In genomic region chr10:82908751-82909150, GRCh38 we compare ENCODE assay signal across 15 cellular contexts.
"Had no signal": no experiment of that assay in that cellular context is flagged by ENCODE, and none has a peak within 500 bp of the region (broad histone marks: within the 10 kb centered on the region; RNA-seq: fewer than 3 reads in every experiment).

No MANE protein-coding gene starts in this region.

- H3K4me1 ChIP-seq: esophagus muscularis mucosa, gastrocnemius medialis, heart right ventricle had no signal

- H3K27ac ChIP-seq: epithelial cell of prostate, esophagus muscularis mucosa, gastrocnemius medialis, heart right ventricle, ovary had no signal

- DNase-seq: effector memory CD8-positive, alpha-beta T cell; gastrocnemius medialis; heart right ventricle; islet precursor cell; mammary epithelial cell; mucosa of descending colon; naive thymus-derived CD8-positive, alpha-beta T cell; ovary; small intestine; stimulated activated CD4-positive, alpha-beta T cell treated with anti-CD3 and anti-CD28 coated beads, Interleukin-12 subunit alpha, Interleukin-12 subunit beta, amount 100 ng/mL, for 4 hours; stimulated activated naive CD4-positive, alpha-beta T cell treated with Interleukin-2 at 50 U/mL for 16 hours had no signal

- ATAC-seq: effector memory CD8-positive, alpha-beta T cell; gastrocnemius medialis; heart right ventricle; left lobe of liver; mucosa of descending colon; naive thymus-derived CD8-positive, alpha-beta T cell; right cardiac atrium had no signal

- H3K9me3 ChIP-seq: gastrocnemius medialis, mucosa of descending colon, ovary had no signal

- H3K27me3 ChIP-seq: gastrocnemius medialis, heart right ventricle, ovary had no signal

- H3K4me3 ChIP-seq: esophagus muscularis mucosa, gastrocnemius medialis, heart right ventricle, mucosa of descending colon, ovary had no signal

- H3K36me3 ChIP-seq: esophagus muscularis mucosa, gastrocnemius medialis, heart right ventricle, ovary had no signal
